8 cellular contexts compared by ENCODE assay signal in genomic region chr9:97502222-97502983, GRCh38. TPM values are rescaled to one million over a fixed set of nuclear protein-coding genes. Genes with fewer than 3 reads are reported as not detected.
DNase-seq lines count a peak whose midpoint lies in the region; ATAC-seq, FAIRE-seq and TF ChIP-seq lines count a peak whose summit lies in the region.

No MANE protein-coding gene starts in this region.

- CTCF ChIA-PET in GM12878 (lab: Yijun Ruan, JAX) = interaction anchor here (0.7 to 8.9 kb wide), 27 partner anchors 8 to 646 kb away, joined by 3 to 247 read pairs (median 7); partner anchors contain the start of genes NCBP1, TDRD7, TSTD2 and XPA

- RAD21 ChIA-PET in GM12878 (lab: Charles Lee; ENCODE audit: unreplicated experiment) = interaction anchor here (0.8 to 6.1 kb wide), 23 partner anchors 8 to 648 kb away, joined by 3 to 144 read pairs (median 10); partner anchors contain the start of genes NCBP1, TDRD7, TSTD2 and ZNF782

- intact Hi-C loops in GM12878 (cut with micrococcal nuclease; ENCODE audit: unreplicated experiment) (loop anchor here (2.0 to 10.0 kb wide), 3 partner anchors 56 to 92 kb away; partner anchors contain the start of gene TDRD7), kidney (cut with DNase I) (no loop called here)

- H3K27me3 ChIP-seq in GM06990 (replicated peaks; ENCODE audit: control insufficient read depth, insufficient read depth, low read length) (no peaks in the 10 kb centered on the region), HUES48 (ENCODE audit: control insufficient read depth, insufficient read depth, low read length) (peaks cover 74% of the 10 kb centered on the region), GM12878 (replicated peaks in 1 of 2; ENCODE audit: control insufficient read depth in 2 of 2, insufficient read depth in 2 of 2, low read length in 1 of 2) (no peaks in the 10 kb centered on the region)

- H2AFZ ChIP-seq in GM12878 (ENCODE audit: control insufficient read depth, low read depth, low read length) = peak overlapping the region; percentile 77

- POLR2A ChIA-PET in GM12878 (lab: Charles Lee) = interaction anchor here (0.6 to 5.0 kb wide), 14 partner anchors 9 to 131 kb away, joined by 3 to 35 read pairs (median 4); partner anchors contain the start of genes NCBP1 and TSTD2

- TF ChIP-seq POLR2A in GM12878 (IDR thresholded peaks at IDR 0.05; ENCODE audit: low read depth, low read length) = peak; percentile 18

- peaks cover 51% of the 10 kb centered on the region for H3K79me2 ChIP-seq in GM12878 (ENCODE audit: control insufficient read depth, insufficient read depth, low read length)

- no peaks in the 10 kb centered on the region for H3K9me3 ChIP-seq in HUES48 (ENCODE audit: control insufficient read depth, insufficient read depth, low read length)
- H3K9me3 ChIP-seq in GM12878 (replicated peaks; ENCODE audit: control insufficient read depth, insufficient read depth, low read length) = no peaks in the 10 kb centered on the region; the same call in 2 of the 3 replicates
- no peaks in the 10 kb centered on the region for H3K9me3 ChIP-seq in kidney (ENCODE audit: control insufficient read depth in 1 of 2, low read length in 2 of 2)

- TF ChIP-seq EP300 in GM12878 (IDR thresholded peaks at IDR 0.05; ENCODE audit: borderline replicate concordance in 1 of 2, control insufficient read depth in 1 of 2, low read depth in 2 of 2, low read length in 2 of 2) = no peak

- H3K36me3 ChIP-seq in GM06990 (ENCODE audit: control insufficient read depth, insufficient read depth, low read length) = no peaks in the 10 kb centered on the region
- H3K36me3 ChIP-seq in HUES48 (ENCODE audit: control insufficient read depth, insufficient read depth, low read length) = no peaks in the 10 kb centered on the region
- H3K36me3 ChIP-seq in GM12878 (ENCODE audit: control insufficient read depth in 2 of 2, insufficient read depth in 2 of 2, low read length in 1 of 2) = no peaks in the 10 kb centered on the region; a peak in 1 of 4 replicates
- H3K36me3 ChIP-seq in kidney (ENCODE audit: control insufficient read depth in 1 of 2, insufficient read depth in 2 of 2, low read length in 2 of 2) = no peaks in the 10 kb centered on the region

- in situ Hi-C loops in GM12878 (cut with MboI) = loop anchor here (10.0 kb wide), 1 partner anchor 1088 kb away; the partner anchor contains the start of gene ZNF367

- H3K4me1 ChIP-seq in HUES48 (ENCODE audit: control insufficient read depth, insufficient read depth, low read length) = peaks cover 6% of the 10 kb centered on the region; the same call in 1 of the 2 replicates
- H3K4me1 ChIP-seq in GM12878 (ENCODE audit: control insufficient read depth, insufficient read depth, low read length) = peaks cover 36% of the 10 kb centered on the region
- peaks cover 3 to 4% of the 10 kb centered on the region in 2 donors for H3K4me1 ChIP-seq in kidney (ENCODE audit: control insufficient read depth in 1 of 2, insufficient read depth in 1 of 2, low read depth in 1 of 2, low read length in 2 of 2)

- DNase-seq in GM06990 (ENCODE audit: extremely low read depth, insufficient read length) (peak; percentile 58), GM12878 (ENCODE audit: low read depth, low spot score) (no peak), kidney (peak; percentile 72), NCI-H1436 (lab: John Stamatoyannopoulos, UW) (no peak)
- DNase-seq in stimulated activated naive CD8-positive, alpha-beta T cell treated with anti-CD3 and anti-CD28 coated beads, Interleukin-15, Interleukin-2, amounts not matched to agents 100 U/mL and 50 U/mL, for 24 hours = peak; percentile 9

- H3K9ac ChIP-seq in HUES48 (ENCODE audit: low read depth, low read length) (no peak overlapping the region), GM12878 (ENCODE audit: control insufficient read depth, insufficient read depth, low read length) (peak overlapping the region; percentile 78), kidney (ENCODE audit: low read length in 2 of 2) (peak overlapping the region in 1 of 2 donors; percentile 40)

- peak overlapping the region; percentile 83 for H3K4me3 ChIP-seq in GM06990 (replicated peaks; ENCODE audit: low read depth, low read length)
- H3K4me3 ChIP-seq in HUES48 (ENCODE audit: low read depth, low read length) = peak overlapping the region; percentile 68
- H3K4me3 ChIP-seq in GM12878 = peak overlapping the region; percentile 86
- peak overlapping the region; percentile 47 to 64 for H3K4me3 ChIP-seq in kidney (ENCODE audit: low read length in 2 of 2)

- peak overlapping the region; percentile 97 for H3K4me2 ChIP-seq in GM12878 (ENCODE audit: control insufficient read depth, insufficient read depth)

- TSS peak; percentile 36 for BruUV-seq in GM12878 (replicated peaks; lab: Mats Ljungman, UMichigan)

- SMC1A ChIA-PET in GM12878 (lab: Charles Lee; ENCODE audit: uncharacterized antibody, unreplicated experiment) = interaction anchor here (0.7 to 8.6 kb wide), 17 partner anchors 9 to 131 kb away, joined by 3 to 144 read pairs (median 9); partner anchors contain the start of genes NCBP1 and TSTD2

- no peak for TF ChIP-seq RAD21 in GM12878 (IDR thresholded peaks at IDR 0.05; ENCODE audit: insufficient read depth, low read depth, low read length)

- H4K20me1 ChIP-seq in GM12878 (ENCODE audit: control insufficient read depth, insufficient read depth) = no peaks in the 10 kb centered on the region

- ATAC-seq in GM12878 (peak; percentile 71), HG02870 (IDR thresholded peaks at IDR 0.05; ENCODE audit: unreplicated experiment) (no peak), HG02840 (IDR thresholded peaks at IDR 0.05; ENCODE audit: low FRiP score, unreplicated experiment) (no peak)
- peak; percentile 16 for ATAC-seq in stimulated activated naive CD8-positive, alpha-beta T cell treated with anti-CD3 and anti-CD28 coated beads, Interleukin-15, Interleukin-2, amounts not matched to agents 100 U/mL and 50 U/mL, for 24 hours

- WGBS in GM12878 (ENCODE audit: insufficient coverage, insufficient replicate concordance, low lambda C conversion rate, missing lambda C conversion rate) = 2% methylated on average over 49 of the region's 49 CpGs

- H3K27ac ChIP-seq in HUES48 (ENCODE audit: low read depth, low read length) = no peak overlapping the region
- peak overlapping the region; percentile 70 for H3K27ac ChIP-seq in GM12878 (ENCODE audit: control insufficient read depth, insufficient read depth)
- no peak overlapping the region for H3K27ac ChIP-seq in kidney (ENCODE audit: low read depth in 2 of 2, low read length in 2 of 2)

- TF ChIP-seq CTCF in GM06990 (IDR thresholded peaks at IDR 0.05; ENCODE audit: insufficient read depth, low read length, poor library complexity, severe bottlenecking) (no peak), GM12878 (IDR thresholded peaks at IDR 0.05 in 2 of 3, conservative IDR thresholded peaks at IDR 0.05 in 1 of 3; ENCODE audit: control insufficient read depth in 2 of 3, extremely low read depth in 1 of 3, insufficient read depth in 1 of 3, low read depth in 3 of 3, low read length in 3 of 3) (peak in 1 of 3 experiments; percentile 10; a peak in 1 of 6 replicates), kidney (IDR thresholded peaks at IDR 0.05; ENCODE audit: borderline replicate concordance, extremely low read depth, insufficient read depth) (no peak)

- no peak for FAIRE-seq in GM12878 (lab: Jason Lieb, UNC)
- FAIRE-seq in kidney (lab: Jason Lieb, UNC) = no peak

TF ChIP-seq in GM12878, 131 proteins besides CTCF, POLR2A, EP300 and RAD21:
- TF ChIP-seq RUNX3 (IDR thresholded peaks at IDR 0.05; ENCODE audit: low read length) = 0 out of 2 replicates have a peak, but pooled peaks have one; percentile 4
- TF ChIP-seq PKNOX1 (IDR thresholded peaks at IDR 0.05) = no peak

RNA-seq across cellular contexts. Expression of gene TMOD1, which starts 0.9 kb away (rescaled TPM):
- 33.9 and 37.2 TPM in 2 replicates for total RNA-seq in GM12878 (2013; cell fraction: nucleolus; rRNA removed)
- 8.4 and 8.5 TPM in 2 replicates for total RNA-seq in GM12878 (2014; rRNA removed)
- total RNA-seq in GM12878 (2014; rRNA removed; fragmentation: Illumina TruSeq; extraction: Trizol) = 13.9 and 15.0 TPM in 2 replicates
- 28.4 and 29.0 TPM in 2 replicates for total RNA-seq in GM12878 (2021)
- polyA plus RNA-seq in GM12878 (2011; ENCODE audit: low read depth) = 18.8 TPM
- polyA plus RNA-seq in GM12878 (2011; rRNA removed) = 4.0 and 4.9 TPM in 2 replicates
- 3.9 and 5.9 TPM in 2 replicates for polyA plus RNA-seq in GM12878 (2011; cell fraction: cytosol; rRNA removed)
- polyA plus RNA-seq in GM12878 (2011; cell fraction: nucleus; rRNA removed) = 5.2 and 5.5 TPM in 2 replicates
- 20.5 and 27.3 TPM in 2 replicates for polyA plus RNA-seq in GM12878 (2012)
- polyA plus RNA-seq in GM12878 (2014; fragmentation: Illumina TruSeq; extraction: Trizol) = 31.3 and 38.8 TPM in 2 replicates
- polyA plus RNA-seq in GM12878 (2014; fragmentation: Nextera tagmentation; extraction: Ambion mirVana) = 10 to 100 TPM; 11.1 to 16.9 TPM
- 13.2 and 13.3 TPM in 2 replicates for polyA plus RNA-seq in GM12878 (2014; rRNA removed)
- 10 to 100 TPM; 27.7 to 44.1 TPM for polyA plus RNA-seq in GM12878 (2016; fragmentation: Nextera tagmentation; extraction: Ambion mirVana)
- polyA minus RNA-seq in GM12878 (2011; rRNA and poly(A)+ RNA removed) = 2.9 and 3.7 TPM in 2 replicates
- 3.2 and 3.7 TPM in 2 replicates for polyA minus RNA-seq in GM12878 (2011; cell fraction: cytosol; rRNA and poly(A)+ RNA removed)
- polyA minus RNA-seq in GM12878 (2011; cell fraction: nucleus; rRNA and poly(A)+ RNA removed) = 1.2 and 2.2 TPM in 2 replicates
- total RNA-seq in kidney = 14.9 TPM
- polyA plus RNA-seq in kidney (ENCODE audit: insufficient read depth, low read depth, low replicate concordance) = 8.1 TPM

Comparison
In these comparisons a context has a peak if more than half of its experiments do, and no peak if none do; other contexts are left out.
1. DNase-seq: peak in GM06990 (single experiment), kidney (single experiment) and stimulated activated naive CD8-positive, alpha-beta T cell treated with anti-CD3 and anti-CD28 coated beads, Interleukin-15, Interleukin-2, amounts not matched to agents 100 U/mL and 50 U/mL, for 24 hours (single experiment); none in GM12878 (single experiment) and NCI-H1436 (single experiment).
2. ATAC-seq: peak in GM12878 (single experiment) and stimulated activated naive CD8-positive, alpha-beta T cell treated with anti-CD3 and anti-CD28 coated beads, Interleukin-15, Interleukin-2, amounts not matched to agents 100 U/mL and 50 U/mL, for 24 hours (single experiment); none in HG02870 (single experiment) and HG02840 (single experiment).
3. Peak in every context shown above with its lines, with median percentiles within 50 percentile points of each other: H3K4me3 ChIP-seq.